In genomic region chr19:57907394-57907793, GRCh38 we compare ENCODE assay signal across 1 cellular context.
TF ChIP-seq lines count a peak whose summit lies in the region.

No MANE protein-coding gene starts in this region.

TF ChIP-seq in liver, 16 proteins besides CTCF, POLR2A, EP300 and RAD21 (continued from another document):
- TF ChIP-seq REST (IDR thresholded peaks at IDR 0.05) (no peak), YY1 (IDR thresholded peaks at IDR 0.05) (no peak), ZBTB33 (IDR thresholded peaks at IDR 0.05) (no peak)
